14 cellular contexts compared by ENCODE assay signal in the genomic region with DNA sequence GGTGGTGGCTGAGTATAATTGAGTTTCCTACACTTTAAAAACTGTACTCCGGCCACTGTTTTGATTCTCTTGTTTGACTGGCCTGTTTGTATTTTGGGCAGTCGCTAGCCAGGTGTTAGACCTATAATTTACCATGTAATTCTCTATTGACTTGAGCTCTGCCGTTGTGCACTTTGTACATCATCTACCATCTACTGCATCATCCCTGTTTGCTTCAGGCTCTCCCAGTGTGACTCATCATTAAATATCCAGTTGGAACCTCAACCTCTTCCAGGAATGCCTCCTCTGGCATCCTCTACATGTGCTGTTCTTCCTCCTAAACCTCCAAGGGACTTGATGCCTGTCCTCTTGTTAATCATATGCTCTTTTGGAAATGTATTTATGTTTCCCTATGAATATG.
A peak's percentile ranks its signal among the peaks of the same experiment; 100 is the strongest.
DNase-seq lines count a peak whose midpoint lies in the region; ATAC-seq, FAIRE-seq and TF ChIP-seq lines count a peak whose summit lies in the region.
"Had no signal": no experiment of that assay in that cellular context is flagged by ENCODE, and none has a peak within 500 bp of the region (broad histone marks: within the 10 kb centered on the region; RNA-seq: fewer than 3 reads in every experiment).

No MANE protein-coding gene starts in this region.

- intact Hi-C loops in heart left ventricle (cut with DNase I), result no loop called here
- intact Hi-C loops in right cardiac atrium (cut with DNase I), result no loop called here
- intact Hi-C loops in PC-3 (cut with micrococcal nuclease), result no loop called here

- no peak for TF ChIP-seq CTCF in heart left ventricle (IDR thresholded peaks at IDR 0.05)
- TF ChIP-seq CTCF in PC-3 (conservative IDR thresholded peaks at IDR 0.05; ENCODE audit: low read depth, low read length), result no peak

- peaks cover 0 to 27% (median 0%) of the 10 kb centered on the region in 12 donors for H3K4me1 ChIP-seq in heart left ventricle
- H3K4me1 ChIP-seq in right cardiac atrium (ENCODE audit: control insufficient read depth, insufficient read depth, low read length), result no peaks in the 10 kb centered on the region
- peaks cover 10% of the 10 kb centered on the region for H3K4me1 ChIP-seq in PC-3 (ENCODE audit: insufficient read depth, low read length)

- no TSS peak for BruUV-seq in PC-3 (replicated peaks; lab: Mats Ljungman, UMichigan)

- POLR2A ChIA-PET in PC-3 (lab: Charles Lee; ENCODE audit: unreplicated experiment), result no interaction called here

- H3K9me3 Mint-ChIP-seq in stimulated activated memory B cell treated with anti-CD40 and anti-IgM and Interleukin-4, amounts not matched to agents 10 μg/mL and 1 μg/mL and 100 μg/mL, for 72 hours, result no peaks in the 10 kb centered on the region

- ATAC-seq in heart left ventricle (peak; percentile 41 to 89 (median 52)), right cardiac atrium (no peak), PC-3 (peak; percentile 98), HG03159 (IDR thresholded peaks at IDR 0.05; ENCODE audit: unreplicated experiment) (no peak), GM18517 (IDR thresholded peaks at IDR 0.05; ENCODE audit: unreplicated experiment) (no peak)
- ATAC-seq in stimulated activated memory B cell treated with anti-CD40 and anti-IgM and Interleukin-4, amounts not matched to agents 10 μg/mL and 1 μg/mL and 100 μg/mL, for 72 hours, result no peak

- peak overlapping the region; percentile 9 for H3K27ac Mint-ChIP-seq in stimulated activated memory B cell treated with anti-CD40 and anti-IgM and Interleukin-4, amounts not matched to agents 10 μg/mL and 1 μg/mL and 100 μg/mL, for 72 hours

- CTCF ChIA-PET in PC-3 (lab: Charles Lee), result no interaction called here

- peaks cover 38% of the 10 kb centered on the region for H3K4me1 Mint-ChIP-seq in stimulated activated memory B cell treated with anti-CD40 and anti-IgM and Interleukin-4, amounts not matched to agents 10 μg/mL and 1 μg/mL and 100 μg/mL, for 72 hours

- H3F3A ChIP-seq in PC-3 (ENCODE audit: low read length, unreplicated experiment), result no peaks in the 10 kb centered on the region

- H3K27me3 Mint-ChIP-seq in stimulated activated memory B cell treated with anti-CD40 and anti-IgM and Interleukin-4, amounts not matched to agents 10 μg/mL and 1 μg/mL and 100 μg/mL, for 72 hours, result no peaks in the 10 kb centered on the region

- no peaks in the 10 kb centered on the region for H3K36me3 Mint-ChIP-seq in stimulated activated memory B cell treated with anti-CD40 and anti-IgM and Interleukin-4, amounts not matched to agents 10 μg/mL and 1 μg/mL and 100 μg/mL, for 72 hours

- H3K27me3 ChIP-seq in heart left ventricle (no peaks in the 10 kb centered on the region), right cardiac atrium (ENCODE audit: control insufficient read depth, insufficient read depth) (no peaks in the 10 kb centered on the region), PC-3 (ENCODE audit: low read length) (no peaks in the 10 kb centered on the region)
- H3K27me3 ChIP-seq: transverse colon had no signal

- H2AFZ ChIP-seq in PC-3 (ENCODE audit: low read length), result no peak overlapping the region
- H2AFZ ChIP-seq: PC-9 had no signal

- H3K36me3 ChIP-seq in heart left ventricle (no peaks in the 10 kb centered on the region), PC-3 (ENCODE audit: low read depth, low read length) (no peaks in the 10 kb centered on the region)
- H3K36me3 ChIP-seq: transverse colon had no signal

- no peak overlapping the region for H3K4me2 ChIP-seq in PC-3 (ENCODE audit: low read length)
- H3K4me2 ChIP-seq: PC-9 had no signal

- H3K9me3 ChIP-seq in heart left ventricle (no peaks in the 10 kb centered on the region), right cardiac atrium (ENCODE audit: control insufficient read depth, low read length) (no peaks in the 10 kb centered on the region), PC-3 (ENCODE audit: low read length) (no peaks in the 10 kb centered on the region)
- H3K9me3 ChIP-seq: transverse colon had no signal

- H4K20me1 ChIP-seq in PC-3 (ENCODE audit: low read length), result no peaks in the 10 kb centered on the region

- WGBS in heart left ventricle, 4 donors, result 91 to 95% (median 92%) methylated on average over 3 of the region's 3 CpGs
- WGBS in right cardiac atrium, result 91% methylated on average over 3 of the region's 3 CpGs

- no peaks in the 10 kb centered on the region for H3K79me2 ChIP-seq in PC-3 (ENCODE audit: low read length)

- H3K4me3 ChIP-seq in heart left ventricle (no peak overlapping the region), right cardiac atrium (ENCODE audit: low read length) (no peak overlapping the region), PC-3 (ENCODE audit: low read length) (no peak overlapping the region)
- H3K4me3 ChIP-seq: PC-9, skin epidermis, transverse colon had no signal

- H3K9ac ChIP-seq in PC-3 (ENCODE audit: low read length), result no peak overlapping the region

- peak overlapping the region in 2 of 12 donors; percentile 6 to 20 for H3K27ac ChIP-seq in heart left ventricle
- no peak overlapping the region for H3K27ac ChIP-seq in right cardiac atrium (ENCODE audit: low read length)
- no peak overlapping the region for H3K27ac ChIP-seq in PC-3 (ENCODE audit: low read length)
- H3K27ac ChIP-seq: PC-9, skin epidermis, transverse colon had no signal

- no peak for DNase-seq in heart left ventricle
- DNase-seq in right cardiac atrium, result no peak
- DNase-seq in PC-3, result peak; percentile 63
- peak; percentile 72 for DNase-seq in fibroblast of peridontal ligament (ENCODE audit: extremely low read depth)
- no peak for DNase-seq in RCC 7860 (ENCODE audit: low spot score)
- DNase-seq: effector memory CD4-positive, alpha-beta T cell; NCI-H1436; PC-9; transverse colon had no signal

- H3K9me2 ChIP-seq in PC-3 (replicated peaks; ENCODE audit: low read length), result no peaks in the 10 kb centered on the region

- FAIRE-seq in RCC 7860 (lab: Jason Lieb, UNC), result no peak
- FAIRE-seq: G401.6 had no signal

- no peak overlapping the region for H3K4me3 Mint-ChIP-seq in stimulated activated memory B cell treated with anti-CD40 and anti-IgM and Interleukin-4, amounts not matched to agents 10 μg/mL and 1 μg/mL and 100 μg/mL, for 72 hours

- TF ChIP-seq POLR2A in heart left ventricle (IDR thresholded peaks at IDR 0.05), result no peak

Comparison
In these comparisons a context has a peak if more than half of its experiments do, and no peak if none do; other contexts are left out.
1. ATAC-seq: peak in heart left ventricle (4 of 4) and PC-3 (single experiment); none in right cardiac atrium (0 of 2), stimulated activated memory B cell treated with anti-CD40 and anti-IgM and Interleukin-4, amounts not matched to agents 10 μg/mL and 1 μg/mL and 100 μg/mL, for 72 hours (single experiment), HG03159 (single experiment) and GM18517 (single experiment).
2. DNase-seq: peak in PC-3 (single experiment) and fibroblast of peridontal ligament (single experiment); none in heart left ventricle (0 of 5), right cardiac atrium (0 of 3) and RCC 7860 (single experiment).